24 cellular contexts compared by ENCODE assay signal in genomic region chr6:46592046-46592445, GRCh38.
"Had no signal": no experiment of that assay in that cellular context is flagged by ENCODE, and none has a peak within 500 bp of the region (broad histone marks: within the 10 kb centered on the region; RNA-seq: fewer than 3 reads in every experiment).

No MANE protein-coding gene starts in this region.

- DNase-seq: heart right ventricle; hippocampal formation; kidney glomerular epithelial cell; left cardiac atrium; left lung; mesendoderm; naive B cell; natural killer cell; nephron progenitor cell; ovary; stimulated activated CD4-positive, alpha-beta T cell treated with anti-CD3 and anti-CD28 coated beads, Interleukin-12 subunit alpha, Interleukin-12 subunit beta, amount 100 ng/mL, for 4 hours; stimulated activated CD4-positive, alpha-beta T cell treated with anti-CD3 and anti-CD28 coated beads, Interleukin-15, amount 100 ng/mL, for 24 hours; stimulated activated CD4-positive, alpha-beta T cell treated with anti-CD3 and anti-CD28 coated beads, Interleukin-2, amount 100 ng/mL, for 24 hours; stimulated activated CD4-positive, alpha-beta T cell treated with anti-CD3 and anti-CD28 coated beads, Interleukin-4, amount 100 ng/mL, for 1 hour; stimulated activated naive CD4-positive, alpha-beta T cell; tibial artery; trophoblast cell; upper lobe of right lung had no signal

- H3K4me1 ChIP-seq: left lung, right atrium auricular region, suprapubic skin, upper lobe of right lung had no signal

- ATAC-seq: heart right ventricle, left cardiac atrium, left lung, natural killer cell, sciatic nerve, upper lobe of right lung had no signal

- H3K9me3 ChIP-seq: left lung, ovary, suprapubic skin, thoracic aorta, upper lobe of right lung had no signal

- H3K27me3 ChIP-seq: heart right ventricle, left lung, ovary, right atrium auricular region, suprapubic skin, tibial artery, upper lobe of right lung had no signal

- H3K27ac ChIP-seq: heart right ventricle, left lung, ovary, right atrium auricular region, skin epidermis, suprapubic skin, thoracic aorta, tibial artery, upper lobe of right lung had no signal

- H3K36me3 ChIP-seq: heart right ventricle, left lung, ovary, right atrium auricular region, thoracic aorta, upper lobe of right lung had no signal

- H3K4me3 ChIP-seq: heart right ventricle, left lung, lung, ovary, right atrium auricular region, skin epidermis, suprapubic skin, thoracic aorta, tibial artery, upper lobe of right lung had no signal
